In the genomic region with DNA sequence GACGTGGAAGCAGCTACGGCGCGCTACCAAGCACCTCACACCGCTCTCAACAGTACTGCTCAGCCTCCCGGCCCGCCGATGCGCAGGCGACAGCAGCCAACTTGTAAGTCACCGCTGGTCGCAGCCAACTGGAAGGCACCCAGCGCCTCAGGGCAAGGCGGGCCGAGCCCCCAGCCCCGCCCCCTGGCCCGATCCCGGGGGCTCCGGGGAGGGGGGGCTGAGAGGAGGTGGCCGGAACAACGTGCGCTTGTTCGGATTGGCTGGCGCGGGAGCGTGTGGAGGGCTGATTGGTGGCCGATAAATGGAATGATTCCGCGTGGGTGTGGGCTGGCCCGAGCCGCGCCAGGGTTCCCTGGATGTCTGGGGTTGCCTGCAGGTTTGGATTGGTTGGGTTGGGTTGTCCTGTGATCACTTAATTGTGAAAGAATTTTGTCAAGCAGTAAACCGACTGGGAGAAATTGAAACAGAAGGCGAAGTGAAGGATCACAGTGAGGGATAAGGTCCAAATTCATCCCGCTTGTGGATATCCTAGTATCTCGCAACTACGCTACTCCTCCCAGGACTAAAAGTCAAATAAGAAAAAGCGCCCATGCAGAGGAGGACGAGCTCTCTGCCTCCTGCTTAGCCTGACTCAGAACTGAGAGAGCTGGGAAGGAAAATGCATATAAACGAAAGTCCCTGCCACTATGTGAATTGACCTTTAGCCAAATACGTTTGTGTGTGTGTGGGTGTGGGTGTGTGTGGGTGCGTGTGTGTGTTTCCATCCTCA, we compare ENCODE assay signal across 1 cellular context.
TF ChIP-seq lines count a peak whose summit lies in the region.

A gene with protein sequence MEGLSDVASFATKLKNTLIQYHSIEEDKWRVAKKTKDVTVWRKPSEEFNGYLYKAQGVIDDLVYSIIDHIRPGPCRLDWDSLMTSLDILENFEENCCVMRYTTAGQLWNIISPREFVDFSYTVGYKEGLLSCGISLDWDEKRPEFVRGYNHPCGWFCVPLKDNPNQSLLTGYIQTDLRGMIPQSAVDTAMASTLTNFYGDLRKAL (minus strand): TSS at position 130 of the 769 bp plus-strand sequence. CDS start 5,102 bp downstream, outside the sequence.

TF ChIP-seq in HEK293, 187 proteins besides CTCF, POLR2A, EP300 and RAD21 (continued from another document and continues in another):
- TF ChIP-seq ZNF155 (tag by site-specific recombination; IDR thresholded peaks at IDR 0.05) (no peak), KLF8 (tag by site-specific recombination; IDR thresholded peaks at IDR 0.05) (peak; percentile 98), OVOL3 (tag by site-specific recombination; IDR thresholded peaks at IDR 0.05) (no peak), ZNF670 (tag by site-specific recombination; IDR thresholded peaks at IDR 0.05; ENCODE audit: low read depth) (no peak), ZFHX2 (tag by site-specific recombination; conservative IDR thresholded peaks at IDR 0.05) (peak; percentile 99), SALL2 (tag by site-specific recombination; IDR thresholded peaks at IDR 0.05; ENCODE audit: borderline replicate concordance) (no peak), MZF1 (tag by site-specific recombination; IDR thresholded peaks at IDR 0.05; ENCODE audit: borderline replicate concordance) (no peak; the same call in 1 of the 2 replicates), ZNF624 (tag by site-specific recombination; IDR thresholded peaks at IDR 0.05) (no peak), OSR2 (tag by site-specific recombination; IDR thresholded peaks at IDR 0.05) (peak; percentile 44; the same call in 1 of the 2 replicates), ZNF423 (tag by site-specific recombination; IDR thresholded peaks at IDR 0.05) (peak; percentile 61; the same call in 1 of the 2 replicates), ZNF777 (tag by site-specific recombination; IDR thresholded peaks at IDR 0.05; ENCODE audit: borderline replicate concordance) (no peak), ZNF501 (tag by site-specific recombination; IDR thresholded peaks at IDR 0.05) (peak; percentile 17; the same call in 1 of the 2 replicates), ZNF416 (tag by site-specific recombination; IDR thresholded peaks at IDR 0.05) (no peak), ZNF302 (tag by site-specific recombination; IDR thresholded peaks at IDR 0.05; ENCODE audit: low read depth) (no peak), ZNF549 (tag by site-specific recombination; IDR thresholded peaks at IDR 0.05) (no peak), ZNF830 (tag by site-specific recombination; IDR thresholded peaks at IDR 0.05; ENCODE audit: low read depth) (no peak), SP2 (tag by site-specific recombination; IDR thresholded peaks at IDR 0.05) (peak; percentile 99), GLI4 (tag by site-specific recombination; IDR thresholded peaks at IDR 0.05) (no peak), ZNF76 (tag by site-specific recombination; IDR thresholded peaks at IDR 0.05; ENCODE audit: borderline replicate concordance, low read depth) (peak; percentile 65), ZNF274 (IDR thresholded peaks at IDR 0.05; ENCODE audit: low read length) (no peak), ZNF274 (tag by site-specific recombination; IDR thresholded peaks at IDR 0.05; ENCODE audit: borderline replicate concordance) (no peak), ZNF324 (tag by site-specific recombination; IDR thresholded peaks at IDR 0.05) (peak; percentile 50), KLF7 (tag by site-specific recombination; IDR thresholded peaks at IDR 0.05; ENCODE audit: borderline replicate concordance) (peak; percentile 97), ZSCAN30 (tag by site-specific recombination; IDR thresholded peaks at IDR 0.05) (peak; percentile 84), ZNF664 (tag by site-specific recombination; IDR thresholded peaks at IDR 0.05) (no peak), SCRT2 (tag by site-specific recombination; IDR thresholded peaks at IDR 0.05) (peak; percentile 70; the same call in 1 of the 2 replicates), ZNF529 (tag by site-specific recombination; IDR thresholded peaks at IDR 0.05; ENCODE audit: insufficient replicate concordance) (no peak)
- TF ChIP-seq, protein P1, sequence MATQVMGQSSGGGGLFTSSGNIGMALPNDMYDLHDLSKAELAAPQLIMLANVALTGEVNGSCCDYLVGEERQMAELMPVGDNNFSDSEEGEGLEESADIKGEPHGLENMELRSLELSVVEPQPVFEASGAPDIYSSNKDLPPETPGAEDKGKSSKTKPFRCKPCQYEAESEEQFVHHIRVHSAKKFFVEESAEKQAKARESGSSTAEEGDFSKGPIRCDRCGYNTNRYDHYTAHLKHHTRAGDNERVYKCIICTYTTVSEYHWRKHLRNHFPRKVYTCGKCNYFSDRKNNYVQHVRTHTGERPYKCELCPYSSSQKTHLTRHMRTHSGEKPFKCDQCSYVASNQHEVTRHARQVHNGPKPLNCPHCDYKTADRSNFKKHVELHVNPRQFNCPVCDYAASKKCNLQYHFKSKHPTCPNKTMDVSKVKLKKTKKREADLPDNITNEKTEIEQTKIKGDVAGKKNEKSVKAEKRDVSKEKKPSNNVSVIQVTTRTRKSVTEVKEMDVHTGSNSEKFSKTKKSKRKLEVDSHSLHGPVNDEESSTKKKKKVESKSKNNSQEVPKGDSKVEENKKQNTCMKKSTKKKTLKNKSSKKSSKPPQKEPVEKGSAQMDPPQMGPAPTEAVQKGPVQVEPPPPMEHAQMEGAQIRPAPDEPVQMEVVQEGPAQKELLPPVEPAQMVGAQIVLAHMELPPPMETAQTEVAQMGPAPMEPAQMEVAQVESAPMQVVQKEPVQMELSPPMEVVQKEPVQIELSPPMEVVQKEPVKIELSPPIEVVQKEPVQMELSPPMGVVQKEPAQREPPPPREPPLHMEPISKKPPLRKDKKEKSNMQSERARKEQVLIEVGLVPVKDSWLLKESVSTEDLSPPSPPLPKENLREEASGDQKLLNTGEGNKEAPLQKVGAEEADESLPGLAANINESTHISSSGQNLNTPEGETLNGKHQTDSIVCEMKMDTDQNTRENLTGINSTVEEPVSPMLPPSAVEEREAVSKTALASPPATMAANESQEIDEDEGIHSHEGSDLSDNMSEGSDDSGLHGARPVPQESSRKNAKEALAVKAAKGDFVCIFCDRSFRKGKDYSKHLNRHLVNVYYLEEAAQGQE (tag by site-specific recombination; IDR thresholded peaks at IDR 0.05): 0 out of 2 replicates have a peak, but pooled peaks have one; percentile 16
- TF ChIP-seq, protein P2, sequence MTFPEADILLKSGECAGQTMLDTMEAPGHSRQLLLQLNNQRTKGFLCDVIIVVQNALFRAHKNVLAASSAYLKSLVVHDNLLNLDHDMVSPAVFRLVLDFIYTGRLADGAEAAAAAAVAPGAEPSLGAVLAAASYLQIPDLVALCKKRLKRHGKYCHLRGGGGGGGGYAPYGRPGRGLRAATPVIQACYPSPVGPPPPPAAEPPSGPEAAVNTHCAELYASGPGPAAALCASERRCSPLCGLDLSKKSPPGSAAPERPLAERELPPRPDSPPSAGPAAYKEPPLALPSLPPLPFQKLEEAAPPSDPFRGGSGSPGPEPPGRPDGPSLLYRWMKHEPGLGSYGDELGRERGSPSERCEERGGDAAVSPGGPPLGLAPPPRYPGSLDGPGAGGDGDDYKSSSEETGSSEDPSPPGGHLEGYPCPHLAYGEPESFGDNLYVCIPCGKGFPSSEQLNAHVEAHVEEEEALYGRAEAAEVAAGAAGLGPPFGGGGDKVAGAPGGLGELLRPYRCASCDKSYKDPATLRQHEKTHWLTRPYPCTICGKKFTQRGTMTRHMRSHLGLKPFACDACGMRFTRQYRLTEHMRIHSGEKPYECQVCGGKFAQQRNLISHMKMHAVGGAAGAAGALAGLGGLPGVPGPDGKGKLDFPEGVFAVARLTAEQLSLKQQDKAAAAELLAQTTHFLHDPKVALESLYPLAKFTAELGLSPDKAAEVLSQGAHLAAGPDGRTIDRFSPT (tag by site-specific recombination; IDR thresholded peaks at IDR 0.05): peak; percentile 99
- TF ChIP-seq, protein P3, sequence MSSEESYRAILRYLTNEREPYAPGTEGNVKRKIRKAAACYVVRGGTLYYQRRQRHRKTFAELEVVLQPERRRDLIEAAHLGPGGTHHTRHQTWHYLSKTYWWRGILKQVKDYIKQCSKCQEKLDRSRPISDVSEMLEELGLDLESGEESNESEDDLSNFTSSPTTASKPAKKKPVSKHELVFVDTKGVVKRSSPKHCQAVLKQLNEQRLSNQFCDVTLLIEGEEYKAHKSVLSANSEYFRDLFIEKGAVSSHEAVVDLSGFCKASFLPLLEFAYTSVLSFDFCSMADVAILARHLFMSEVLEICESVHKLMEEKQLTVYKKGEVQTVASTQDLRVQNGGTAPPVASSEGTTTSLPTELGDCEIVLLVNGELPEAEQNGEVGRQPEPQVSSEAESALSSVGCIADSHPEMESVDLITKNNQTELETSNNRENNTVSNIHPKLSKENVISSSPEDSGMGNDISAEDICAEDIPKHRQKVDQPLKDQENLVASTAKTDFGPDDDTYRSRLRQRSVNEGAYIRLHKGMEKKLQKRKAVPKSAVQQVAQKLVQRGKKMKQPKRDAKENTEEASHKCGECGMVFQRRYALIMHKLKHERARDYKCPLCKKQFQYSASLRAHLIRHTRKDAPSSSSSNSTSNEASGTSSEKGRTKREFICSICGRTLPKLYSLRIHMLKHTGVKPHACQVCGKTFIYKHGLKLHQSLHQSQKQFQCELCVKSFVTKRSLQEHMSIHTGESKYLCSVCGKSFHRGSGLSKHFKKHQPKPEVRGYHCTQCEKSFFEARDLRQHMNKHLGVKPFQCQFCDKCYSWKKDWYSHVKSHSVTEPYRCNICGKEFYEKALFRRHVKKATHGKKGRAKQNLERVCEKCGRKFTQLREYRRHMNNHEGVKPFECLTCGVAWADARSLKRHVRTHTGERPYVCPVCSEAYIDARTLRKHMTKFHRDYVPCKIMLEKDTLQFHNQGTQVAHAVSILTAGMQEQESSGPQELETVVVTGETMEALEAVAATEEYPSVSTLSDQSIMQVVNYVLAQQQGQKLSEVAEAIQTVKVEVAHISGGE (tag by site-specific recombination; conservative IDR thresholded peaks at IDR 0.05; ENCODE audit: low read depth): no peak
- TF ChIP-seq, protein P4, sequence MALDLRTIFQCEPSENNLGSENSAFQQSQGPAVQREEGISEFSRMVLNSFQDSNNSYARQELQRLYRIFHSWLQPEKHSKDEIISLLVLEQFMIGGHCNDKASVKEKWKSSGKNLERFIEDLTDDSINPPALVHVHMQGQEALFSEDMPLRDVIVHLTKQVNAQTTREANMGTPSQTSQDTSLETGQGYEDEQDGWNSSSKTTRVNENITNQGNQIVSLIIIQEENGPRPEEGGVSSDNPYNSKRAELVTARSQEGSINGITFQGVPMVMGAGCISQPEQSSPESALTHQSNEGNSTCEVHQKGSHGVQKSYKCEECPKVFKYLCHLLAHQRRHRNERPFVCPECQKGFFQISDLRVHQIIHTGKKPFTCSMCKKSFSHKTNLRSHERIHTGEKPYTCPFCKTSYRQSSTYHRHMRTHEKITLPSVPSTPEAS (tag by site-specific recombination; IDR thresholded peaks at IDR 0.05): 0 out of 2 replicates have a peak, but pooled peaks have one; percentile 51
- TF ChIP-seq, protein P5, sequence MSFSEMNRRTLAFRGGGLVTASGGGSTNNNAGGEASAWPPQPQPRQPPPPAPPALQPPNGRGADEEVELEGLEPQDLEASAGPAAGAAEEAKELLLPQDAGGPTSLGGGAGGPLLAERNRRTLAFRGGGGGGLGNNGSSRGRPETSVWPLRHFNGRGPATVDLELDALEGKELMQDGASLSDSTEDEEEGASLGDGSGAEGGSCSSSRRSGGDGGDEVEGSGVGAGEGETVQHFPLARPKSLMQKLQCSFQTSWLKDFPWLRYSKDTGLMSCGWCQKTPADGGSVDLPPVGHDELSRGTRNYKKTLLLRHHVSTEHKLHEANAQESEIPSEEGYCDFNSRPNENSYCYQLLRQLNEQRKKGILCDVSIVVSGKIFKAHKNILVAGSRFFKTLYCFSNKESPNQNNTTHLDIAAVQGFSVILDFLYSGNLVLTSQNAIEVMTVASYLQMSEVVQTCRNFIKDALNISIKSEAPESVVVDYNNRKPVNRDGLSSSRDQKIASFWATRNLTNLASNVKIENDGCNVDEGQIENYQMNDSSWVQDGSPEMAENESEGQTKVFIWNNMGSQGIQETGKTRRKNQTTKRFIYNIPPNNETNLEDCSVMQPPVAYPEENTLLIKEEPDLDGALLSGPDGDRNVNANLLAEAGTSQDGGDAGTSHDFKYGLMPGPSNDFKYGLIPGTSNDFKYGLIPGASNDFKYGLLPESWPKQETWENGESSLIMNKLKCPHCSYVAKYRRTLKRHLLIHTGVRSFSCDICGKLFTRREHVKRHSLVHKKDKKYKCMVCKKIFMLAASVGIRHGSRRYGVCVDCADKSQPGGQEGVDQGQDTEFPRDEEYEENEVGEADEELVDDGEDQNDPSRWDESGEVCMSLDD (tag by site-specific recombination; IDR thresholded peaks at IDR 0.05): peak; percentile 87
- TF ChIP-seq, protein P6, sequence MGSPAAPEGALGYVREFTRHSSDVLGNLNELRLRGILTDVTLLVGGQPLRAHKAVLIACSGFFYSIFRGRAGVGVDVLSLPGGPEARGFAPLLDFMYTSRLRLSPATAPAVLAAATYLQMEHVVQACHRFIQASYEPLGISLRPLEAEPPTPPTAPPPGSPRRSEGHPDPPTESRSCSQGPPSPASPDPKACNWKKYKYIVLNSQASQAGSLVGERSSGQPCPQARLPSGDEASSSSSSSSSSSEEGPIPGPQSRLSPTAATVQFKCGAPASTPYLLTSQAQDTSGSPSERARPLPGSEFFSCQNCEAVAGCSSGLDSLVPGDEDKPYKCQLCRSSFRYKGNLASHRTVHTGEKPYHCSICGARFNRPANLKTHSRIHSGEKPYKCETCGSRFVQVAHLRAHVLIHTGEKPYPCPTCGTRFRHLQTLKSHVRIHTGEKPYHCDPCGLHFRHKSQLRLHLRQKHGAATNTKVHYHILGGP (tag by site-specific recombination; IDR thresholded peaks at IDR 0.05): no peak
- TF ChIP-seq, protein P7, sequence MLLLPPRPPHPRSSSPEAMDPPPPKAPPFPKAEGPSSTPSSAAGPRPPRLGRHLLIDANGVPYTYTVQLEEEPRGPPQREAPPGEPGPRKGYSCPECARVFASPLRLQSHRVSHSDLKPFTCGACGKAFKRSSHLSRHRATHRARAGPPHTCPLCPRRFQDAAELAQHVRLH (tag by site-specific recombination; IDR thresholded peaks at IDR 0.05): 0 out of 2 replicates have a peak, but pooled peaks have one; percentile 24
- TF ChIP-seq, protein P8, sequence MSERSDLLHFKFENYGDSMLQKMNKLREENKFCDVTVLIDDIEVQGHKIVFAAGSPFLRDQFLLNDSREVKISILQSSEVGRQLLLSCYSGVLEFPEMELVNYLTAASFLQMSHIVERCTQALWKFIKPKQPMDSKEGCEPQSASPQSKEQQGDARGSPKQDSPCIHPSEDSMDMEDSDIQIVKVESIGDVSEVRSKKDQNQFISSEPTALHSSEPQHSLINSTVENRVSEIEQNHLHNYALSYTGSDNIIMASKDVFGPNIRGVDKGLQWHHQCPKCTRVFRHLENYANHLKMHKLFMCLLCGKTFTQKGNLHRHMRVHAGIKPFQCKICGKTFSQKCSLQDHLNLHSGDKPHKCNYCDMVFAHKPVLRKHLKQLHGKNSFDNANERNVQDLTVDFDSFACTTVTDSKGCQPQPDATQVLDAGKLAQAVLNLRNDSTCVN (tag by site-specific recombination; optimal IDR thresholded peaks at IDR 0.05): peak; percentile 77
